ENCODE assay signal across 14 cellular contexts in the genomic region with DNA sequence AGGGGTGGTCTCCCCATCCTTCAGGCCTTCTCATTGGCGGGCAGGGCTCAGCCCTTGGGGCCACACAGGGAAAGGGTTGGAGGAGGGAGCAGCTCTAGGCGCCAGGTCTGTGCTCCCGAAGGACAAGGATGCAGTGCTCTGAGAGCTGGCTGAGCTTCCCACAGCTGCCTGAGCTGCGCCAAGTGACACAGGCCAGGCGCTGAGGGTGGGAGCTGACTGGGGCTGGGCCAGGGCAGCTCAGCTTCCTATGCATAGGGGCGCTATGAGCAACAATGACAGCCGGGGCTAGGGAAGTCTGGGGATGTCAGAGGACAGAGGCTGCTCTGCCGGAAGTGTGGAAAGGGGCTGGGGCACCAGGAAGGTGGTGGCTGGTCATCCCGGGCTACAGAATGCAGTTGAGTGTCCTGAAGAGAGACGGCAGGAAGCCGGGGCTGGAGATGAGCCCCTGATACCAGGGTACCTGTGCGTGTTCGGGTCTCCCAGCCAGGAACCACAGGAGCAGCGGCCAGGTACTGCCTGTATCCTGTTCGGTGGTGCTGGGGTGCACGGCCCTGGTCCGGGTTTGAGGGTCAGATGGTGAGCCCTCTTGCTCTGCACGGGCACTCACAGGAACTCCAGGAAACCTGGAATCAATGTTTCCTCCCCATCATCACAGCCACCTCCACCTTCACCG.
"Had no signal": no experiment of that assay in that cellular context is flagged by ENCODE, and none has a peak within 500 bp of the region (broad histone marks: within the 10 kb centered on the region; RNA-seq: fewer than 3 reads in every experiment).

No MANE protein-coding gene starts in this region.

- ATAC-seq: activated T-cell treated with anti-CD3 and anti-CD28 coated beads, Interleukin-2, amount 50 U/mL, for 72 hours; foreskin keratinocyte; lower lobe of right lung; stimulated activated naive B cell treated with anti-CD40 and anti-IgM and Interleukin-4, amounts not matched to agents 10 μg/mL and 1 μg/mL and 100 μg/mL, for 72 hours had no signal

- H3K79me2 ChIP-seq: parathyroid adenoma had no signal

- H3K4me3 ChIP-seq: lower lobe of right lung, tibial artery had no signal

- H3K9ac ChIP-seq: parathyroid adenoma had no signal

- DNase-seq: activated CD4-positive, CD25-positive, alpha-beta regulatory T cell; activated gamma-delta T cell treated with Interleukin-2 at 50 U/mL for 16 hours; activated T-cell treated with anti-CD3 and anti-CD28 coated beads, Interleukin-2, amount 50 U/mL, for 72 hours; cortex of kidney; effector CD8-positive, alpha-beta T cell; foreskin keratinocyte; kidney glomerular epithelial cell; lower lobe of right lung; stimulated activated CD4-positive, alpha-beta T cell treated with anti-CD3 and anti-CD28 coated beads, Interleukin-15, amount 100 ng/mL, for 24 hours; stimulated activated CD4-positive, alpha-beta T cell treated with anti-CD3 and anti-CD28 coated beads, Interleukin-4, amount 100 ng/mL, for 1 hour; stimulated activated naive B cell treated with anti-CD40 and anti-IgM and Interleukin-4, amounts not matched to agents 10 μg/mL and 1 μg/mL and 100 μg/mL, for 72 hours; SW 1271 had no signal

- H2AFZ ChIP-seq: parathyroid adenoma had no signal

- H3K9me3 ChIP-seq: lower lobe of right lung had no signal

- H3K4me1 ChIP-seq: foreskin keratinocyte, lower lobe of right lung, parathyroid adenoma, tibial artery had no signal

- H3K27me3 ChIP-seq: foreskin keratinocyte had no signal

- H3K27ac ChIP-seq: foreskin keratinocyte, lower lobe of right lung, parathyroid adenoma, tibial artery had no signal

- H3K36me3 ChIP-seq: lower lobe of right lung, tibial artery had no signal
